In the genomic region with DNA sequence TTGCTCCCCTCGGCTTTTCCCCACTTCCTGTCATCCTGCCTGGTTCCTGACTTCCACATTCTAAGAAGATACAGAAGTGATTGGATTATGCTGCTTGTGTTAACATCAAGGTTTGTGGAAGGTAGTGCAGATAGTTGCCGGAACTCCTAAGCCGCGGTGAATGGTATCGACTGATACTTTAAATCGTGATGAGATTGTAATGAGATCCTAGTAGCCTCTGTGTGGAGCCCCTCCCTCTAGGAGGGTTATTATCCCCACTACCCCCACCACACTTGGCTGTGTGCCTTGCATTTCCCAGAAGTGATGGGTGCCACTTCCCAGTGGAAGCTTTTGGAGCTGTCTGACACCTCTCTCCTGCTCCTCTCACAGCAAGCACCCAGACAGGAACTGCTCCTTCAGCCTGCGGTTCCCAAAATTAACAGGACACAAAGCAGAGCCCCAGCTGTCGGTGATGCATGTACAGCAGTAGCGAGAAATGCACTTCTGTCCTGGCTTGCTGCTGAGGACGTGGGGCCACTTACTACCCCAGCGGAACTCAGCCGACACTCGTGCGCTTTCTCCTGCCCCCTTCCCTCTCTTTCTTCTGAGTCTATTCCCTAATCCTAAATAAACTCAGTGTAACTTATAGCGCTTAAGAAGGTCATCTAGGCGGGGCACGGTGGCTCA, we compare ENCODE assay signal across 19 cellular contexts. TPM values are rescaled to one million over a fixed set of nuclear protein-coding genes. Genes with fewer than 3 reads are reported as not detected.
DNase-seq lines count a peak whose midpoint lies in the region; ATAC-seq and TF ChIP-seq lines count a peak whose summit lies in the region.
"Had no signal": no experiment of that assay in that cellular context is flagged by ENCODE, and none has a peak within 500 bp of the region (broad histone marks: within the 10 kb centered on the region; RNA-seq: fewer than 3 reads in every experiment).

No MANE protein-coding gene starts in this region.

- H3K27ac ChIP-seq in AG04450 (ENCODE audit: low read depth, low read length) (no peak overlapping the region), body of pancreas (peak overlapping the region in 3 of 4 donors; percentile 11 to 48 (median 22))

- H3K9me3 Mint-ChIP-seq in activated CD4-positive, alpha-beta T cell treated with anti-CD3 and anti-CD28 coated beads for 36 hours (ENCODE audit: low read depth): no peaks in the 10 kb centered on the region
- H3K9me3 Mint-ChIP-seq: GM23338; naive thymus-derived CD8-positive, alpha-beta T cell; type B pancreatic cell had no signal

- H3K36me3 Mint-ChIP-seq in activated CD4-positive, alpha-beta T cell treated with anti-CD3 and anti-CD28 coated beads for 36 hours (ENCODE audit: low read depth): no peaks in the 10 kb centered on the region
- H3K36me3 Mint-ChIP-seq: activated CD8-positive, alpha-beta memory T cell treated with anti-CD3 and anti-CD28 coated beads, Interleukin-2, amount 10 ng/mL, durations not matched to agents 7 days and 5 days; type B pancreatic cell had no signal

- intact Hi-C loops in body of pancreas (cut with DNase I) (no loop called here), left cardiac atrium (cut with DNase I) (no loop called here), mucosa of descending colon (cut with DNase I, micrococcal nuclease) (no loop called here)
- intact Hi-C loops in activated CD4-positive, alpha-beta T cell treated with anti-CD3 and anti-CD28 coated beads for 36 hours (cut with DNase I, micrococcal nuclease): no loop called here

- H3K4me3 ChIP-seq in AG04450 (ENCODE audit: low read depth, low read length): peak overlapping the region; percentile 25; the same call in 1 of the 2 replicates
- H3K4me3 ChIP-seq in body of pancreas: no peak overlapping the region
- peak overlapping the region; percentile 26 for H3K4me3 ChIP-seq in retinal pigment epithelial cell (ENCODE audit: low read length)
- H3K4me3 ChIP-seq in mucosa of descending colon: no peak overlapping the region
- H3K4me3 ChIP-seq: GM23338 had no signal

- no peak for TF ChIP-seq POLR2A in body of pancreas (IDR thresholded peaks at IDR 0.05)

- peaks cover 66% of the 10 kb centered on the region for H3K4me1 ChIP-seq in body of pancreas
- H3K4me1 ChIP-seq in mucosa of descending colon (ENCODE audit: low read depth): peaks cover 6% of the 10 kb centered on the region

- 35 to 46% methylated on average over 17 of the region's 17 CpGs for WGBS in body of pancreas, 2 donors

- no peak overlapping the region for H3K27ac Mint-ChIP-seq in activated CD4-positive, alpha-beta T cell treated with anti-CD3 and anti-CD28 coated beads for 36 hours
- H3K27ac Mint-ChIP-seq: activated CD8-positive, alpha-beta memory T cell treated with anti-CD3 and anti-CD28 coated beads, Interleukin-2, amount 10 ng/mL, durations not matched to agents 7 days and 5 days; GM23338 had no signal

- POLR2A ChIA-PET in AG04450 (lab: Yijun Ruan, JAX): no interaction called here
- POLR2A ChIA-PET in activated CD4-positive, alpha-beta T cell treated with anti-CD3 and anti-CD28 coated beads for 36 hours (lab: Charles Lee): no interaction called here

- CTCF ChIA-PET in AG04450 (lab: Charles Lee): interaction anchor here (1.0 kb wide), 1 partner anchor 42 kb away, joined by 4 read pairs; no protein-coding TSS in a partner anchor
- CTCF ChIA-PET in activated CD4-positive, alpha-beta T cell treated with anti-CD3 and anti-CD28 coated beads for 36 hours (lab: Charles Lee): interaction anchor here (0.6 to 2.0 kb wide), 3 partner anchors 8 to 456 kb away, joined by 3 to 5 read pairs (median 3); no protein-coding TSS in a partner anchor

- H3K27me3 Mint-ChIP-seq in activated CD4-positive, alpha-beta T cell treated with anti-CD3 and anti-CD28 coated beads for 36 hours: no peaks in the 10 kb centered on the region
- H3K27me3 Mint-ChIP-seq: activated CD8-positive, alpha-beta memory T cell treated with anti-CD3 and anti-CD28 coated beads, Interleukin-2, amount 10 ng/mL, durations not matched to agents 7 days and 5 days; naive thymus-derived CD8-positive, alpha-beta T cell; type B pancreatic cell had no signal

- DNase-seq in AG04450 (ENCODE audit: low read depth, low spot score) (no peak), body of pancreas (no peak), left cardiac atrium (no peak), retinal pigment epithelial cell (ENCODE audit: low read depth) (no peak), NCI-H2029 (lab: John Stamatoyannopoulos, UW) (no peak), mucosa of descending colon (no peak)
- DNase-seq in activated CD4-positive, alpha-beta T cell treated with anti-CD3 and anti-CD28 coated beads for 36 hours: no peak
- no peak for DNase-seq in activated CD8-positive, alpha-beta memory T cell treated with anti-CD3 and anti-CD28 coated beads for 24 hours
- DNase-seq: activated CD8-positive, alpha-beta memory T cell treated with anti-CD3 and anti-CD28 coated beads, Interleukin-2, amount 10 ng/mL, durations not matched to agents 7 days and 5 days; activated gamma-delta T cell; naive thymus-derived CD8-positive, alpha-beta T cell; NCI-H187; NCI-H526 treated with DMSO at 0.1 percent for 48 hours; retina; stimulated activated CD4-positive, alpha-beta T cell treated with anti-CD3 and anti-CD28 coated beads, Interleukin-4, amount 100 ng/mL, for 24 hours; SW 1271 had no signal

- no peak overlapping the region for H3K4me3 Mint-ChIP-seq in activated CD4-positive, alpha-beta T cell treated with anti-CD3 and anti-CD28 coated beads for 36 hours
- H3K4me3 Mint-ChIP-seq: activated CD8-positive, alpha-beta memory T cell treated with anti-CD3 and anti-CD28 coated beads, Interleukin-2, amount 10 ng/mL, durations not matched to agents 7 days and 5 days; GM23338; naive thymus-derived CD8-positive, alpha-beta T cell; type B pancreatic cell had no signal

- H3K9me3 ChIP-seq in AG04450 (ENCODE audit: control insufficient read depth, insufficient read depth, low read length): no peaks in the 10 kb centered on the region
- no peaks in the 10 kb centered on the region for H3K9me3 ChIP-seq in body of pancreas
- no peaks in the 10 kb centered on the region for H3K9me3 ChIP-seq in mucosa of descending colon

- H3K36me3 ChIP-seq in body of pancreas (replicated peaks in 1 of 2; ENCODE audit: insufficient read depth in 1 of 2, low read depth in 2 of 2): no peaks in the 10 kb centered on the region
- no peaks in the 10 kb centered on the region for H3K36me3 ChIP-seq in mucosa of descending colon (ENCODE audit: low read depth)

- no peak for ATAC-seq in body of pancreas
- ATAC-seq in left cardiac atrium: peak; percentile 45 to 52
- ATAC-seq in mucosa of descending colon: no peak
- ATAC-seq in activated CD4-positive, alpha-beta T cell treated with anti-CD3 and anti-CD28 coated beads for 36 hours: no peak
- ATAC-seq: activated CD8-positive, alpha-beta memory T cell treated with anti-CD3 and anti-CD28 coated beads, Interleukin-2, amount 10 ng/mL, durations not matched to agents 7 days and 5 days; GM23338; left lobe of liver; naive thymus-derived CD8-positive, alpha-beta T cell had no signal

- peaks cover 12% of the 10 kb centered on the region for H3K4me1 Mint-ChIP-seq in activated CD4-positive, alpha-beta T cell treated with anti-CD3 and anti-CD28 coated beads for 36 hours

- H3K27me3 ChIP-seq in AG04450 (ENCODE audit: control insufficient read depth, insufficient read depth, low read length): peaks cover 42% of the 10 kb centered on the region
- H3K27me3 ChIP-seq in body of pancreas: no peaks in the 10 kb centered on the region

- no peak for TF ChIP-seq CTCF in AG04450 (IDR thresholded peaks at IDR 0.05; ENCODE audit: low read depth, low read length)
- TF ChIP-seq CTCF in body of pancreas (IDR thresholded peaks at IDR 0.05): no peak
- TF ChIP-seq CTCF in retinal pigment epithelial cell (conservative IDR thresholded peaks at IDR 0.05; ENCODE audit: low read depth, low read length): no peak
- TF ChIP-seq CTCF in mucosa of descending colon (IDR thresholded peaks at IDR 0.05): no peak

RNA-seq across cellular contexts. Expression of a gene that starts 52.5 kb away (rescaled TPM):
- polyA plus RNA-seq in AG04450 (2011; rRNA removed): 34.1 and 45.0 TPM in 2 replicates
- 23.4 and 25.2 TPM in 2 replicates for polyA minus RNA-seq in AG04450 (2011; rRNA and poly(A)+ RNA removed)
- total RNA-seq in body of pancreas (10 to 100 TPM in 1 of 2 donors, 1 to 10 TPM in 1; 9.9 to 24.4 TPM), left cardiac atrium (100 to 1,000 TPM; 141 to 253 TPM), mucosa of descending colon (10 to 100 TPM; 42.4 to 48.5 (median 46.6) TPM)
- total RNA-seq in activated CD4-positive, alpha-beta T cell treated with anti-CD3 and anti-CD28 coated beads for 36 hours: 10 to 100 TPM; 19.6 to 21.5 TPM

Comparison
In these comparisons a context has a peak if more than half of its experiments do, and no peak if none do; other contexts are left out.
1. H3K4me3 ChIP-seq: peak in AG04450 (single experiment) and retinal pigment epithelial cell (single experiment); none in body of pancreas (0 of 2) and mucosa of descending colon (single experiment).
2. ATAC-seq: peak in left cardiac atrium (2 of 2); none in body of pancreas (single experiment), mucosa of descending colon (single experiment) and activated CD4-positive, alpha-beta T cell treated with anti-CD3 and anti-CD28 coated beads for 36 hours (single experiment).